Comparison of ENCODE assay signal across 1 cellular context in the genomic region with DNA sequence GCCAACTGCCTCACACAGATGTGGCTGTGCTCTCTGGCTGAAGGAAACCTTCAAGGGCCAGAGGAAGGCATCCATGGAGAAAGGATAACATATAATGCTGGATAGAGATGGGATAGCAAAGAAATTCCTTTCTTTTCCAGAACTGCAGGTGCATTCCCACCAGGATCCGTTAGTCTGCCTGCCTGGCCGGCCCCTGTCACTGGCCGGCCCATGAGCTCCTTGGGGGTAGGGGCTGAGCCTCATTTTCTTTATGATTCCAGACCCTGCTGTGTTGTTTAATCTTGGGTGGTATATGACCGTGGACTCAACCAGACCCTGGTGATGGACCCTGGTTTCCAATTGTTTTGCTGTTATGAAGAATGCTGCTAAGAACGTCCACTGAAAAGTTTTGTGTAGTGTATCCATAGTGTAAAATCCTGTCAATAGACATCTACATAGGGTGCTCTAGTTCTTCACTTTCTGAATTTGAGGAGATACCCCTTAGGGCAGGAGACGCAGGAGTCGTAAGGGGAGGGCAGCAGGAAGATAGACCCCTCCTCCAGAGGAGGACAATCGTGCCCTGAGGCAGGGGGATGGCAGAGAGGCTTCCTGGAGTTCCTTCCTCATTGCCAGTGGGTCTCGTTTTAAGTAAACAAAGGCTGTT.
TF ChIP-seq lines count a peak whose summit lies in the region.

No MANE protein-coding gene starts in this region.

TF ChIP-seq in K562, 482 proteins besides CTCF, POLR2A, EP300 and RAD21:
- TF ChIP-seq, protein P1, sequence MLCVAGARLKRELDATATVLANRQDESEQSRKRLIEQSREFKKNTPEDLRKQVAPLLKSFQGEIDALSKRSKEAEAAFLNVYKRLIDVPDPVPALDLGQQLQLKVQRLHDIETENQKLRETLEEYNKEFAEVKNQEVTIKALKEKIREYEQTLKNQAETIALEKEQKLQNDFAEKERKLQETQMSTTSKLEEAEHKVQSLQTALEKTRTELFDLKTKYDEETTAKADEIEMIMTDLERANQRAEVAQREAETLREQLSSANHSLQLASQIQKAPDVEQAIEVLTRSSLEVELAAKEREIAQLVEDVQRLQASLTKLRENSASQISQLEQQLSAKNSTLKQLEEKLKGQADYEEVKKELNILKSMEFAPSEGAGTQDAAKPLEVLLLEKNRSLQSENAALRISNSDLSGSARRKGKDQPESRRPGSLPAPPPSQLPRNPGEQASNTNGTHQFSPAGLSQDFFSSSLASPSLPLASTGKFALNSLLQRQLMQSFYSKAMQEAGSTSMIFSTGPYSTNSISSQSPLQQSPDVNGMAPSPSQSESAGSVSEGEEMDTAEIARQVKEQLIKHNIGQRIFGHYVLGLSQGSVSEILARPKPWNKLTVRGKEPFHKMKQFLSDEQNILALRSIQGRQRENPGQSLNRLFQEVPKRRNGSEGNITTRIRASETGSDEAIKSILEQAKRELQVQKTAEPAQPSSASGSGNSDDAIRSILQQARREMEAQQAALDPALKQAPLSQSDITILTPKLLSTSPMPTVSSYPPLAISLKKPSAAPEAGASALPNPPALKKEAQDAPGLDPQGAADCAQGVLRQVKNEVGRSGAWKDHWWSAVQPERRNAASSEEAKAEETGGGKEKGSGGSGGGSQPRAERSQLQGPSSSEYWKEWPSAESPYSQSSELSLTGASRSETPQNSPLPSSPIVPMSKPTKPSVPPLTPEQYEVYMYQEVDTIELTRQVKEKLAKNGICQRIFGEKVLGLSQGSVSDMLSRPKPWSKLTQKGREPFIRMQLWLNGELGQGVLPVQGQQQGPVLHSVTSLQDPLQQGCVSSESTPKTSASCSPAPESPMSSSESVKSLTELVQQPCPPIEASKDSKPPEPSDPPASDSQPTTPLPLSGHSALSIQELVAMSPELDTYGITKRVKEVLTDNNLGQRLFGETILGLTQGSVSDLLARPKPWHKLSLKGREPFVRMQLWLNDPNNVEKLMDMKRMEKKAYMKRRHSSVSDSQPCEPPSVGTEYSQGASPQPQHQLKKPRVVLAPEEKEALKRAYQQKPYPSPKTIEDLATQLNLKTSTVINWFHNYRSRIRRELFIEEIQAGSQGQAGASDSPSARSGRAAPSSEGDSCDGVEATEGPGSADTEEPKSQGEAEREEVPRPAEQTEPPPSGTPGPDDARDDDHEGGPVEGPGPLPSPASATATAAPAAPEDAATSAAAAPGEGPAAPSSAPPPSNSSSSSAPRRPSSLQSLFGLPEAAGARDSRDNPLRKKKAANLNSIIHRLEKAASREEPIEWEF (CRISPR knock-in tag; IDR thresholded peaks at IDR 0.05) = no peak
- TF ChIP-seq ZNF586 (CRISPR knock-in tag; conservative IDR thresholded peaks at IDR 0.05) (no peak), TSC22D4 (tag; IDR thresholded peaks at IDR 0.05) (no peak), ZNF184 (CRISPR knock-in tag; IDR thresholded peaks at IDR 0.05) (no peak), TCF7 (IDR thresholded peaks at IDR 0.05; ENCODE audit: borderline replicate concordance) (no peak), GABPB1 (CRISPR knock-in tag; IDR thresholded peaks at IDR 0.05) (no peak)
- TF ChIP-seq, protein P2, sequence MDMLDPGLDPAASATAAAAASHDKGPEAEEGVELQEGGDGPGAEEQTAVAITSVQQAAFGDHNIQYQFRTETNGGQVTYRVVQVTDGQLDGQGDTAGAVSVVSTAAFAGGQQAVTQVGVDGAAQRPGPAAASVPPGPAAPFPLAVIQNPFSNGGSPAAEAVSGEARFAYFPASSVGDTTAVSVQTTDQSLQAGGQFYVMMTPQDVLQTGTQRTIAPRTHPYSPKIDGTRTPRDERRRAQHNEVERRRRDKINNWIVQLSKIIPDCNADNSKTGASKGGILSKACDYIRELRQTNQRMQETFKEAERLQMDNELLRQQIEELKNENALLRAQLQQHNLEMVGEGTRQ (CRISPR knock-in tag; IDR thresholded peaks at IDR 0.05) = no peak
